Comparison of ENCODE assay signal across 18 cellular contexts in genomic region chr2:30255026-30255425, GRCh38. TPM values are rescaled to one million over a fixed set of nuclear protein-coding genes. Genes with fewer than 3 reads are reported as not detected.
DNase-seq lines count a peak whose midpoint lies in the region; ATAC-seq and TF ChIP-seq lines count a peak whose summit lies in the region.
"Had no signal": no experiment of that assay in that cellular context is flagged by ENCODE, and none has a peak within 500 bp of the region (broad histone marks: within the 10 kb centered on the region; RNA-seq: fewer than 3 reads in every experiment).

No MANE protein-coding gene starts in this region.

- H3K9me3 ChIP-seq in AG04450 (ENCODE audit: control insufficient read depth, insufficient read depth, low read length) = peaks cover 4% of the 10 kb centered on the region
- no peaks in the 10 kb centered on the region for H3K9me3 ChIP-seq in Caco-2
- no peaks in the 10 kb centered on the region for H3K9me3 ChIP-seq in trophoblast cell (ENCODE audit: insufficient read depth, low read depth, low read length)
- H3K9me3 ChIP-seq: BLaER1, colonic mucosa, MG63 had no signal

- H2AK5ac ChIP-seq in trophoblast cell (ENCODE audit: low read length) = no peak overlapping the region

- no peak for ATAC-seq in GM21381 (IDR thresholded peaks at IDR 0.05; ENCODE audit: unreplicated experiment)
- ATAC-seq: left lobe of liver, Panc1 had no signal

- no peak for DNase-seq in AG04450 (ENCODE audit: low read depth, low spot score)
- no peak for DNase-seq in Caco-2
- DNase-seq in coronary artery (ENCODE audit: low spot score) = peak; percentile 62
- no peak for DNase-seq in trophoblast cell
- no peak for DNase-seq in SHP77 treated with DMSO at 0.1 percent for 48 hours (lab: John Stamatoyannopoulos, UW)
- DNase-seq in stimulated activated CD4-positive, alpha-beta T cell treated with anti-CD3 and anti-CD28 coated beads, Interleukin-4, amount 100 ng/mL, for 4 hours = no peak
- no peak for DNase-seq in NCI-H748 treated with DMSO at 0.1 percent for 48 hours (lab: John Stamatoyannopoulos, UW)
- DNase-seq: colonic mucosa, erythroblast, head of caudate nucleus, MG63, NCI-H2029, NCI-H526 had no signal

- H3K4me3 Mint-ChIP-seq in Caco-2 (ENCODE audit: unreplicated experiment) = no peak overlapping the region
- H3K4me3 Mint-ChIP-seq: nephron had no signal

- POLR2A ChIA-PET in AG04450 (lab: Yijun Ruan, JAX) (interaction anchor here (1.0 kb wide), 1 partner anchor 38 kb away, joined by 3 read pairs; no protein-coding TSS in a partner anchor), Caco-2 (lab: Charles Lee) (no interaction called here)

- H2BK120ac ChIP-seq in trophoblast cell (ENCODE audit: insufficient read depth, low read length, poor library complexity) = no peak overlapping the region

- no peak overlapping the region for H4K8ac ChIP-seq in trophoblast cell (ENCODE audit: low read depth, low read length)

- no peaks in the 10 kb centered on the region for H3K9me3 Mint-ChIP-seq in Caco-2 (ENCODE audit: unreplicated experiment)
- H3K9me3 Mint-ChIP-seq: nephron had no signal

- peaks cover 23% of the 10 kb centered on the region for H3K4me1 Mint-ChIP-seq in Caco-2 (ENCODE audit: low read depth, unreplicated experiment)

- H3K27me3 ChIP-seq in AG04450 (ENCODE audit: control insufficient read depth, insufficient read depth, low read length) (no peaks in the 10 kb centered on the region), Caco-2 (replicated peaks; ENCODE audit: control insufficient read depth, insufficient read depth, low read length) (no peaks in the 10 kb centered on the region), trophoblast cell (ENCODE audit: insufficient read depth, low read length) (no peaks in the 10 kb centered on the region)
- H3K27me3 ChIP-seq: BLaER1, colonic mucosa, MG63 had no signal

- H4K91ac ChIP-seq in trophoblast cell (ENCODE audit: low read depth, low read length) = no peak overlapping the region

- H3K4me3 ChIP-seq in AG04450 (ENCODE audit: low read depth, low read length) = no peak overlapping the region
- no peak overlapping the region for H3K4me3 ChIP-seq in Caco-2 (ENCODE audit: low read depth, low read length)
- no peak overlapping the region for H3K4me3 ChIP-seq in coronary artery
- H3K4me3 ChIP-seq in trophoblast cell (ENCODE audit: low read depth, low read length) = no peak overlapping the region
- H3K4me3 ChIP-seq: BLaER1, colonic mucosa, MG63 had no signal

- peaks cover 9% of the 10 kb centered on the region for H3K79me1 ChIP-seq in trophoblast cell (ENCODE audit: low read length)

- H2BK5ac ChIP-seq in trophoblast cell (ENCODE audit: low read depth, low read length, poor library complexity) = no peak overlapping the region

- H3K36me3 ChIP-seq in Caco-2 (ENCODE audit: control insufficient read depth, insufficient read depth, low read length) (no peaks in the 10 kb centered on the region; the same call in 1 of the 2 replicates), trophoblast cell (ENCODE audit: control insufficient read depth in 1 of 2, insufficient read depth in 2 of 2, low read length in 2 of 2) (peaks cover 46 to 50% of the 10 kb centered on the region in 2 experiments)
- H3K36me3 ChIP-seq: colonic mucosa had no signal

- intact Hi-C loops in Caco-2 (cut with micrococcal nuclease; ENCODE audit: unreplicated experiment) = no loop called here

- WGBS in trophoblast cell (ENCODE audit: extremely low coverage, insufficient coverage, insufficient read length) = no CpG with 5 or more reads among the region's 16 CpGs

- no peak overlapping the region for H4K12ac ChIP-seq in trophoblast cell (ENCODE audit: low read depth, low read length)

- no peak overlapping the region for H3K4me2 ChIP-seq in trophoblast cell (ENCODE audit: low read length)
- H3K4me2 ChIP-seq: BLaER1 had no signal

- no peaks in the 10 kb centered on the region for H3K79me2 ChIP-seq in trophoblast cell (ENCODE audit: control insufficient read depth, insufficient read depth, low read length, poor library complexity)

- peaks cover 76% of the 10 kb centered on the region for H3K36me3 Mint-ChIP-seq in Caco-2 (ENCODE audit: insufficient read depth, unreplicated experiment)

- peak overlapping the region; percentile 55 for H3K27ac Mint-ChIP-seq in Caco-2 (ENCODE audit: unreplicated experiment)
- H3K27ac Mint-ChIP-seq: nephron had no signal

- CTCF ChIA-PET in AG04450 (lab: Charles Lee) = interaction anchor here (1.5 to 3.1 kb wide), 3 partner anchors 90 to 457 kb away, joined by 6 to 15 read pairs (median 7); no protein-coding TSS in a partner anchor
- CTCF ChIA-PET in Caco-2 (lab: Charles Lee) = no interaction called here

- TF ChIP-seq CTCF in AG04450 (IDR thresholded peaks at IDR 0.05; ENCODE audit: low read depth, low read length) (no peak), Caco-2 (IDR thresholded peaks at IDR 0.05; ENCODE audit: insufficient read depth in 1 of 2, low read depth in 1 of 2, low read length in 1 of 2, severe bottlenecking in 1 of 2, unreplicated experiment in 1 of 2) (no peak), coronary artery (IDR thresholded peaks at IDR 0.05) (no peak)

- H3K4me1 ChIP-seq in Caco-2 (peaks cover 41% of the 10 kb centered on the region), trophoblast cell (ENCODE audit: control insufficient read depth in 1 of 2, insufficient read depth in 2 of 2, low read length in 2 of 2) (peaks cover 19 to 29% of the 10 kb centered on the region in 2 experiments)

- BruUV-seq in Caco-2 (replicated peaks; lab: Mats Ljungman, UMichigan) = no TSS peak

- H3K27me3 Mint-ChIP-seq in Caco-2 (ENCODE audit: insufficient read depth, unreplicated experiment) = no peaks in the 10 kb centered on the region

- H2AFZ ChIP-seq in trophoblast cell (ENCODE audit: insufficient read depth, low read length, poor library complexity) = no peak overlapping the region

- H3K23ac ChIP-seq in trophoblast cell (ENCODE audit: low read length) = no peak overlapping the region

- H3K4ac ChIP-seq in trophoblast cell (ENCODE audit: low read depth, low read length) = no peak overlapping the region

- peak overlapping the region; percentile 7 for H2BK12ac ChIP-seq in trophoblast cell (ENCODE audit: low read length)

- no peak overlapping the region for H3K14ac ChIP-seq in trophoblast cell (ENCODE audit: low read length)

- peak overlapping the region; percentile 39 for H3K27ac ChIP-seq in AG04450 (ENCODE audit: low read depth, low read length)
- peak overlapping the region; percentile 60 to 91 for H3K27ac ChIP-seq in coronary artery
- H3K27ac ChIP-seq in trophoblast cell (ENCODE audit: low read depth, low read length) = no peak overlapping the region
- H3K27ac ChIP-seq: BLaER1, colonic mucosa had no signal

- H3K18ac ChIP-seq in trophoblast cell (ENCODE audit: low read length) = peak overlapping the region; percentile 55

- no peak overlapping the region for H3K9ac ChIP-seq in trophoblast cell (ENCODE audit: low read length)
- H3K9ac ChIP-seq: BLaER1 had no signal

RNA-seq across cellular contexts. Expression of gene LBH, which starts 23.7 kb away (rescaled TPM):
- polyA plus RNA-seq in AG04450 (2011; rRNA removed) = 381 and 463 TPM in 2 replicates
- polyA minus RNA-seq in AG04450 (2011; rRNA and poly(A)+ RNA removed) = 582 and 710 TPM in 2 replicates
- total RNA-seq in Caco-2 (2022) = 126 and 159 TPM in 2 replicates
- polyA plus RNA-seq in trophoblast cell (2013) = 120 and 147 TPM in 2 replicates
